ENCODE assay signal across 1 cellular context in the genomic region with DNA sequence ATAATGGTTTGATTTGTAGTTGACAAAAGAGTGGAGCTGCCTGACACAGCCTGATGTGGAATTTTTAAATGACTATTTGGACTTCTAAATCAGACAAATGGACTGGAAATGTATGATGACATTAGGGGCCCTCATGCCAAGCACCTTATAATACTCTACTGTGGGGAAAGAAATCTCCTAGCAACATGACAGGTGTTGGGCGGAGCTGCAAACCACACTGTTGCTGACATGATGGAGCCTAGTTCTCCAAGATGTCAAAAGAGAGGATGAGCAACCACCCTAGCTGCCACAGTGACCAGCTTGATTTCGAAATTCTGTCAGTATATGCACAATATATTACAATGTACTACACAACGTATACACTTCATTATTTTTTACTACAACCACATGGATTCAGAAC.
TF ChIP-seq lines count a peak whose summit lies in the region.

No MANE protein-coding gene starts in this region.

TF ChIP-seq in GM23338, 12 proteins besides CTCF, POLR2A, EP300 and RAD21 (continued from another document):
- TF ChIP-seq, protein P1, sequence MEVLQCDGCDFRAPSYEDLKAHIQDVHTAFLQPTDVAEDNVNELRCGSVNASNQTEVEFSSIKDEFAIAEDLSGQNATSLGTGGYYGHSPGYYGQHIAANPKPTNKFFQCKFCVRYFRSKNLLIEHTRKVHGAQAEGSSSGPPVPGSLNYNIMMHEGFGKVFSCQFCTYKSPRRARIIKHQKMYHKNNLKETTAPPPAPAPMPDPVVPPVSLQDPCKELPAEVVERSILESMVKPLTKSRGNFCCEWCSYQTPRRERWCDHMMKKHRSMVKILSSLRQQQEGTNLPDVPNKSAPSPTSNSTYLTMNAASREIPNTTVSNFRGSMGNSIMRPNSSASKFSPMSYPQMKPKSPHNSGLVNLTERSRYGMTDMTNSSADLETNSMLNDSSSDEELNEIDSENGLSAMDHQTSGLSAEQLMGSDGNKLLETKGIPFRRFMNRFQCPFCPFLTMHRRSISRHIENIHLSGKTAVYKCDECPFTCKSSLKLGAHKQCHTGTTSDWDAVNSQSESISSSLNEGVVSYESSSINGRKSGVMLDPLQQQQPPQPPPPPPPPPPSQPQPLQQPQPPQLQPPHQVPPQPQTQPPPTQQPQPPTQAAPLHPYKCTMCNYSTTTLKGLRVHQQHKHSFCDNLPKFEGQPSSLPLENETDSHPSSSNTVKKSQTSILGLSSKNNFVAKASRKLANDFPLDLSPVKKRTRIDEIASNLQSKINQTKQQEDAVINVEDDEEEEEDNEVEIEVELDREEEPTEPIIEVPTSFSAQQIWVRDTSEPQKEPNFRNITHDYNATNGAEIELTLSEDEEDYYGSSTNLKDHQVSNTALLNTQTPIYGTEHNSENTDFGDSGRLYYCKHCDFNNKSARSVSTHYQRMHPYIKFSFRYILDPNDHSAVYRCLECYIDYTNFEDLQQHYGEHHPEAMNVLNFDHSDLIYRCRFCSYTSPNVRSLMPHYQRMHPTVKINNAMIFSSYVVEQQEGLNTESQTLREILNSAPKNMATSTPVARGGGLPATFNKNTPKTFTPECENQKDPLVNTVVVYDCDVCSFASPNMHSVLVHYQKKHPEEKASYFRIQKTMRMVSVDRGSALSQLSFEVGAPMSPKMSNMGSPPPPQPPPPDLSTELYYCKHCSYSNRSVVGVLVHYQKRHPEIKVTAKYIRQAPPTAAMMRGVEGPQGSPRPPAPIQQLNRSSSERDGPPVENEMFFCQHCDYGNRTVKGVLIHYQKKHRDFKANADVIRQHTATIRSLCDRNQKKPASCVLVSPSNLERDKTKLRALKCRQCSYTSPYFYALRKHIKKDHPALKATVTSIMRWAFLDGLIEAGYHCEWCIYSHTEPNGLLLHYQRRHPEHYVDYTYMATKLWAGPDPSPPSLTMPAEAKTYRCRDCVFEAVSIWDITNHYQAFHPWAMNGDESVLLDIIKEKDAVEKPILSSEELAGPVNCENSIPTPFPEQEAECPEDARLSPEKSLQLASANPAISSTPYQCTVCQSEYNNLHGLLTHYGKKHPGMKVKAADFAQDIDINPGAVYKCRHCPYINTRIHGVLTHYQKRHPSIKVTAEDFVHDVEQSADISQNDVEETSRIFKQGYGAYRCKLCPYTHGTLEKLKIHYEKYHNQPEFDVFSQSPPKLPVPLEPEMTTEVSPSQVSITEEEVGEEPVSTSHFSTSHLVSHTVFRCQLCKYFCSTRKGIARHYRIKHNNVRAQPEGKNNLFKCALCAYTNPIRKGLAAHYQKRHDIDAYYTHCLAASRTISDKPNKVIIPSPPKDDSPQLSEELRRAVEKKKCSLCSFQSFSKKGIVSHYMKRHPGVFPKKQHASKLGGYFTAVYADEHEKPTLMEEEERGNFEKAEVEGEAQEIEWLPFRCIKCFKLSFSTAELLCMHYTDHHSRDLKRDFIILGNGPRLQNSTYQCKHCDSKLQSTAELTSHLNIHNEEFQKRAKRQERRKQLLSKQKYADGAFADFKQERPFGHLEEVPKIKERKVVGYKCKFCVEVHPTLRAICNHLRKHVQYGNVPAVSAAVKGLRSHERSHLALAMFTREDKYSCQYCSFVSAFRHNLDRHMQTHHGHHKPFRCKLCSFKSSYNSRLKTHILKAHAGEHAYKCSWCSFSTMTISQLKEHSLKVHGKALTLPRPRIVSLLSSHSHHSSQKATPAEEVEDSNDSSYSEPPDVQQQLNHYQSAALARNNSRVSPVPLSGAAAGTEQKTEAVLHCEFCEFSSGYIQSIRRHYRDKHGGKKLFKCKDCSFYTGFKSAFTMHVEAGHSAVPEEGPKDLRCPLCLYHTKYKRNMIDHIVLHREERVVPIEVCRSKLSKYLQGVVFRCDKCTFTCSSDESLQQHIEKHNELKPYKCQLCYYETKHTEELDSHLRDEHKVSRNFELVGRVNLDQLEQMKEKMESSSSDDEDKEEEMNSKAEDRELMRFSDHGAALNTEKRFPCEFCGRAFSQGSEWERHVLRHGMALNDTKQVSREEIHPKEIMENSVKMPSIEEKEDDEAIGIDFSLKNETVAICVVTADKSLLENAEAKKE (CRISPR knock-in tag; IDR thresholded peaks at IDR 0.05) = no peak
- no peak for TF ChIP-seq EZH2 (IDR thresholded peaks at IDR 0.05; ENCODE audit: low read depth, unreplicated experiment)
- TF ChIP-seq, protein P2, sequence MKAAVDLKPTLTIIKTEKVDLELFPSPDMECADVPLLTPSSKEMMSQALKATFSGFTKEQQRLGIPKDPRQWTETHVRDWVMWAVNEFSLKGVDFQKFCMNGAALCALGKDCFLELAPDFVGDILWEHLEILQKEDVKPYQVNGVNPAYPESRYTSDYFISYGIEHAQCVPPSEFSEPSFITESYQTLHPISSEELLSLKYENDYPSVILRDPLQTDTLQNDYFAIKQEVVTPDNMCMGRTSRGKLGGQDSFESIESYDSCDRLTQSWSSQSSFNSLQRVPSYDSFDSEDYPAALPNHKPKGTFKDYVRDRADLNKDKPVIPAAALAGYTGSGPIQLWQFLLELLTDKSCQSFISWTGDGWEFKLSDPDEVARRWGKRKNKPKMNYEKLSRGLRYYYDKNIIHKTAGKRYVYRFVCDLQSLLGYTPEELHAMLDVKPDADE (IDR thresholded peaks at IDR 0.05) = no peak
- no peak for TF ChIP-seq EZH2phosphoT487 (IDR thresholded peaks at IDR 0.05; ENCODE audit: unreplicated experiment)
- TF ChIP-seq STAT1 (IDR thresholded peaks at IDR 0.05; ENCODE audit: unreplicated experiment) = no peak
- no peak for TF ChIP-seq POLR2AphosphoS5 (IDR thresholded peaks at IDR 0.05; ENCODE audit: low read depth)
- TF ChIP-seq CREB1 (CRISPR knock-in tag; IDR thresholded peaks at IDR 0.05; ENCODE audit: low read depth) = no peak
